Comparison of ENCODE assay signal across 13 cellular contexts in genomic region chr11:73393011-73393380, GRCh38. TPM values are rescaled to one million over a fixed set of nuclear protein-coding genes. Genes with fewer than 3 reads are reported as not detected.
DNase-seq lines count a peak whose midpoint lies in the region; ATAC-seq and TF ChIP-seq lines count a peak whose summit lies in the region.
"Had no signal": no experiment of that assay in that cellular context is flagged by ENCODE, and none has a peak within 500 bp of the region (broad histone marks: within the 10 kb centered on the region; RNA-seq: fewer than 3 reads in every experiment).

No MANE protein-coding gene starts in this region.

- H3K27me3 Mint-ChIP-seq in activated naive CD8-positive, alpha-beta T cell treated with anti-CD3 and anti-CD28 coated beads, Interleukin-2, amount 10 ng/mL, durations not matched to agents 7 days and 5 days = no peaks in the 10 kb centered on the region
- no peaks in the 10 kb centered on the region for H3K27me3 Mint-ChIP-seq in activated naive CD8-positive, alpha-beta T cell treated with anti-CD3 and anti-CD28 coated beads, Interleukin-2, amount 50 U/mL, for 24 hours
- no peaks in the 10 kb centered on the region for H3K27me3 Mint-ChIP-seq in effector memory CD8-positive, alpha-beta T cell
- no peaks in the 10 kb centered on the region for H3K27me3 Mint-ChIP-seq in mesothelial cell of epicardium (ENCODE audit: low read depth)
- H3K27me3 Mint-ChIP-seq: T-helper 17 cell had no signal

- H3K4me1 ChIP-seq in spleen = peaks cover 11 to 60% (median 36%) of the 10 kb centered on the region in 6 donors
- H3K4me1 ChIP-seq: colonic mucosa, testis had no signal

- H3K27ac ChIP-seq in spleen = peak overlapping the region in 4 of 8 donors; percentile 19 to 71 (median 58)
- H3K27ac ChIP-seq: colonic mucosa, right atrium auricular region, testis had no signal

- peaks cover 0 to 93% (median 65%) of the 10 kb centered on the region in 6 donors for H3K36me3 ChIP-seq in spleen
- H3K36me3 ChIP-seq: colonic mucosa, right atrium auricular region had no signal

- H3K4me3 Mint-ChIP-seq in activated naive CD8-positive, alpha-beta T cell treated with anti-CD3 and anti-CD28 coated beads, Interleukin-2, amount 10 ng/mL, durations not matched to agents 7 days and 5 days = no peak overlapping the region
- no peak overlapping the region for H3K4me3 Mint-ChIP-seq in activated naive CD8-positive, alpha-beta T cell treated with anti-CD3 and anti-CD28 coated beads, Interleukin-2, amount 50 U/mL, for 24 hours
- peak overlapping the region in 1 of 2 donors; percentile 29 for H3K4me3 Mint-ChIP-seq in effector memory CD8-positive, alpha-beta T cell
- no peak overlapping the region for H3K4me3 Mint-ChIP-seq in mesothelial cell of epicardium
- H3K4me3 Mint-ChIP-seq: activated T-cell treated with anti-CD3 and anti-CD28 coated beads, Interleukin-2, amount 50 U/mL, for 4 hours had no signal

- H3K4me3 ChIP-seq in spleen = no peak overlapping the region
- H3K4me3 ChIP-seq: colonic mucosa, right atrium auricular region, testis had no signal

- H3K27me3 ChIP-seq in spleen (replicated peaks in 1 of 7) = no peaks in the 10 kb centered on the region
- H3K27me3 ChIP-seq: colonic mucosa, right atrium auricular region, testis had no signal

- TF ChIP-seq CTCF in spleen (IDR thresholded peaks at IDR 0.05 in 8 of 11, conservative IDR thresholded peaks at IDR 0.05 in 3 of 11) (no peak), mesothelial cell of epicardium (IDR thresholded peaks at IDR 0.05; ENCODE audit: unreplicated experiment) (no peak)

- H3K9me3 Mint-ChIP-seq in activated naive CD8-positive, alpha-beta T cell treated with anti-CD3 and anti-CD28 coated beads, Interleukin-2, amount 10 ng/mL, durations not matched to agents 7 days and 5 days = no peaks in the 10 kb centered on the region
- no peaks in the 10 kb centered on the region for H3K9me3 Mint-ChIP-seq in activated naive CD8-positive, alpha-beta T cell treated with anti-CD3 and anti-CD28 coated beads, Interleukin-2, amount 50 U/mL, for 24 hours
- H3K9me3 Mint-ChIP-seq in effector memory CD8-positive, alpha-beta T cell = no peaks in the 10 kb centered on the region
- no peaks in the 10 kb centered on the region for H3K9me3 Mint-ChIP-seq in mesothelial cell of epicardium
- H3K9me3 Mint-ChIP-seq: activated T-cell treated with anti-CD3 and anti-CD28 coated beads, Interleukin-2, amount 50 U/mL, for 4 hours had no signal

- POLR2A ChIA-PET in activated naive CD8-positive, alpha-beta T cell treated with anti-CD3 and anti-CD28 coated beads, Interleukin-2, amount 10 ng/mL, durations not matched to agents 7 days and 5 days (lab: Charles Lee) = interaction anchor here (0.6 to 1.9 kb wide), 2 partner anchors 22 to 42 kb away, joined by 3 to 9 read pairs; no protein-coding TSS in a partner anchor

- peaks cover 4% of the 10 kb centered on the region for H3K4me1 Mint-ChIP-seq in activated naive CD8-positive, alpha-beta T cell treated with anti-CD3 and anti-CD28 coated beads, Interleukin-2, amount 10 ng/mL, durations not matched to agents 7 days and 5 days
- peaks cover 4% of the 10 kb centered on the region for H3K4me1 Mint-ChIP-seq in activated naive CD8-positive, alpha-beta T cell treated with anti-CD3 and anti-CD28 coated beads, Interleukin-2, amount 50 U/mL, for 24 hours
- peaks cover 5 to 21% of the 10 kb centered on the region in 2 donors for H3K4me1 Mint-ChIP-seq in effector memory CD8-positive, alpha-beta T cell (ENCODE audit: low read depth in 2 of 2)
- peaks cover 7% of the 10 kb centered on the region for H3K4me1 Mint-ChIP-seq in mesothelial cell of epicardium

- TF ChIP-seq POLR2A in spleen (IDR thresholded peaks at IDR 0.05) = no peak

- WGBS in spleen, 5 donors = 57 to 79% (median 71%) methylated on average over 2 to 7 of the region's 7 CpGs

- H3K27ac Mint-ChIP-seq in activated naive CD8-positive, alpha-beta T cell treated with anti-CD3 and anti-CD28 coated beads, Interleukin-2, amount 10 ng/mL, durations not matched to agents 7 days and 5 days = peak overlapping the region; percentile 9
- H3K27ac Mint-ChIP-seq in activated naive CD8-positive, alpha-beta T cell treated with anti-CD3 and anti-CD28 coated beads, Interleukin-2, amount 50 U/mL, for 24 hours = no peak overlapping the region
- H3K27ac Mint-ChIP-seq in effector memory CD8-positive, alpha-beta T cell = peak overlapping the region; percentile 58 to 92
- H3K27ac Mint-ChIP-seq in mesothelial cell of epicardium = no peak overlapping the region

- DNase-seq in activated naive CD8-positive, alpha-beta T cell treated with anti-CD3 and anti-CD28 coated beads, Interleukin-2, amount 10 ng/mL, durations not matched to agents 7 days and 5 days = no peak
- DNase-seq in activated naive CD8-positive, alpha-beta T cell treated with anti-CD3 and anti-CD28 coated beads, Interleukin-2, amount 50 U/mL, for 24 hours = no peak
- DNase-seq in Kasumi-1 (lab: John Stamatoyannopoulos, UW) = peak; percentile 15 to 38
- no peak for DNase-seq in effector memory CD8-positive, alpha-beta T cell
- peak; percentile 75 for DNase-seq in spleen
- DNase-seq in mesothelial cell of epicardium (ENCODE audit: low spot score in 2 of 2, unreplicated experiment in 2 of 2) = no peak
- no peak for DNase-seq in NCI-H526 (lab: John Stamatoyannopoulos, UW)
- no peak for DNase-seq in NCI-H510A (lab: John Stamatoyannopoulos, UW)

- peaks cover 10% of the 10 kb centered on the region for H3K36me3 Mint-ChIP-seq in activated naive CD8-positive, alpha-beta T cell treated with anti-CD3 and anti-CD28 coated beads, Interleukin-2, amount 10 ng/mL, durations not matched to agents 7 days and 5 days
- H3K36me3 Mint-ChIP-seq in activated naive CD8-positive, alpha-beta T cell treated with anti-CD3 and anti-CD28 coated beads, Interleukin-2, amount 50 U/mL, for 24 hours (ENCODE audit: low read depth) = peaks cover 16% of the 10 kb centered on the region
- H3K36me3 Mint-ChIP-seq in effector memory CD8-positive, alpha-beta T cell (ENCODE audit: insufficient read depth) = peaks cover 99% of the 10 kb centered on the region
- H3K36me3 Mint-ChIP-seq in mesothelial cell of epicardium = no peaks in the 10 kb centered on the region

- H3K9me3 ChIP-seq in spleen = no peaks in the 10 kb centered on the region
- H3K9me3 ChIP-seq: colonic mucosa, right atrium auricular region, testis had no signal

- ATAC-seq in activated naive CD8-positive, alpha-beta T cell treated with anti-CD3 and anti-CD28 coated beads, Interleukin-2, amount 10 ng/mL, durations not matched to agents 7 days and 5 days (ENCODE audit: low read depth) = peak; percentile 6
- ATAC-seq in activated naive CD8-positive, alpha-beta T cell treated with anti-CD3 and anti-CD28 coated beads, Interleukin-2, amount 50 U/mL, for 24 hours = no peak
- no peak for ATAC-seq in effector memory CD8-positive, alpha-beta T cell (replicated peaks)

- intact Hi-C loops in spleen (cut with DNase I; ENCODE audit: low total_unique reads) = loop anchor here (5.0 kb wide), 1 partner anchor 41 kb away; no protein-coding TSS in a partner anchor

RNA-seq across cellular contexts. Expression of gene RELT, which starts 16.8 kb away (rescaled TPM):
- 10 to 100 TPM; 26.2 to 28.4 TPM for total RNA-seq in activated naive CD8-positive, alpha-beta T cell treated with anti-CD3 and anti-CD28 coated beads, Interleukin-2, amount 10 ng/mL, durations not matched to agents 7 days and 5 days
- total RNA-seq in spleen (10 to 100 TPM; 28.1 to 79.8 (median 41.3) TPM), mesothelial cell of epicardium (5.1 to 5.4 TPM (median 5.3 TPM) in 3 replicates)
- 10 to 100 TPM; 13.5 to 28.2 (median 21.7) TPM for polyA plus RNA-seq in spleen

Comparison
In these comparisons a context has a peak if more than half of its experiments do, and no peak if none do; other contexts are left out.
1. H3K27ac Mint-ChIP-seq: peak in activated naive CD8-positive, alpha-beta T cell treated with anti-CD3 and anti-CD28 coated beads, Interleukin-2, amount 10 ng/mL, durations not matched to agents 7 days and 5 days (single experiment) and effector memory CD8-positive, alpha-beta T cell (2 of 2); none in activated naive CD8-positive, alpha-beta T cell treated with anti-CD3 and anti-CD28 coated beads, Interleukin-2, amount 50 U/mL, for 24 hours (single experiment) and mesothelial cell of epicardium (single experiment).
2. DNase-seq: peak in Kasumi-1 (2 of 2) and spleen (single experiment); none in activated naive CD8-positive, alpha-beta T cell treated with anti-CD3 and anti-CD28 coated beads, Interleukin-2, amount 10 ng/mL, durations not matched to agents 7 days and 5 days (single experiment), activated naive CD8-positive, alpha-beta T cell treated with anti-CD3 and anti-CD28 coated beads, Interleukin-2, amount 50 U/mL, for 24 hours (single experiment), effector memory CD8-positive, alpha-beta T cell (0 of 3), mesothelial cell of epicardium (0 of 2), NCI-H526 (0 of 2) and NCI-H510A (single experiment).